In genomic region chr1:16440150-16440479, GRCh38 we compare ENCODE assay signal across 8 cellular contexts. TPM values are rescaled to one million over a fixed set of nuclear protein-coding genes. Genes with fewer than 3 reads are reported as not detected.
DNase-seq lines count a peak whose midpoint lies in the region; ATAC-seq, FAIRE-seq and TF ChIP-seq lines count a peak whose summit lies in the region.

No MANE protein-coding gene starts in this region.

- peaks cover 46% of the 10 kb centered on the region for H3K4me1 Mint-ChIP-seq in activated CD4-positive, alpha-beta memory T cell treated with anti-CD3 and anti-CD28 coated beads, Interleukin-2, amount 10 ng/mL, durations not matched to agents 7 days and 5 days

- no peak for DNase-seq in activated CD4-positive, alpha-beta memory T cell treated with anti-CD3 and anti-CD28 coated beads, Interleukin-2, amount 10 ng/mL, durations not matched to agents 7 days and 5 days
- DNase-seq in iPS DF 4.7 (ENCODE audit: extremely low read depth, low spot score): peak; percentile 9
- DNase-seq in suprapubic skin (ENCODE audit: low spot score in 2 of 2): no peak
- DNase-seq in NCI-H2227 (lab: John Stamatoyannopoulos, UW; ENCODE audit: unreplicated experiment): no peak
- DNase-seq in urothelium cell line (ENCODE audit: low spot score): no peak

- FAIRE-seq in urothelium cell line (lab: Jason Lieb, UNC): no peak

- H3K27me3 ChIP-seq in suprapubic skin: no peaks in the 10 kb centered on the region

- ATAC-seq in GM18498 (IDR thresholded peaks at IDR 0.05; ENCODE audit: unreplicated experiment) (peak; percentile 15), HG02763 (IDR thresholded peaks at IDR 0.05; ENCODE audit: unreplicated experiment) (peak; percentile 7), HG02798 (IDR thresholded peaks at IDR 0.05; ENCODE audit: poor library complexity, unreplicated experiment) (no peak)

- POLR2A ChIA-PET in activated CD4-positive, alpha-beta memory T cell treated with anti-CD3 and anti-CD28 coated beads, Interleukin-2, amount 10 ng/mL, durations not matched to agents 7 days and 5 days (lab: Charles Lee): interaction anchor here (1.0 to 3.9 kb wide), 18 partner anchors 9 to 606 kb away, joined by 3 to 36 read pairs (median 6); partner anchors contain the start of genes FBXO42, RNU1-1 and SZRD1

- no peaks in the 10 kb centered on the region for H3K9me3 ChIP-seq in suprapubic skin

- no peak overlapping the region for H3K27ac ChIP-seq in suprapubic skin

- TF ChIP-seq CTCF in suprapubic skin (IDR thresholded peaks at IDR 0.05): no peak

- peaks cover 43% of the 10 kb centered on the region for H3K4me1 ChIP-seq in suprapubic skin

- CTCF ChIA-PET in activated CD4-positive, alpha-beta memory T cell treated with anti-CD3 and anti-CD28 coated beads, Interleukin-2, amount 10 ng/mL, durations not matched to agents 7 days and 5 days (lab: Charles Lee): interaction anchor here (0.6 to 3.3 kb wide), 13 partner anchors 8 to 268 kb away, joined by 3 to 15 read pairs (median 5); no protein-coding TSS in a partner anchor

- 43% methylated on average over 4 of the region's 7 CpGs for WGBS in suprapubic skin

- H3K27ac Mint-ChIP-seq in activated CD4-positive, alpha-beta memory T cell treated with anti-CD3 and anti-CD28 coated beads, Interleukin-2, amount 10 ng/mL, durations not matched to agents 7 days and 5 days: peak overlapping the region; percentile 88

- no peak for TF ChIP-seq EP300 in suprapubic skin (IDR thresholded peaks at IDR 0.05)

- H3K36me3 ChIP-seq in suprapubic skin: peaks cover 17% of the 10 kb centered on the region

- H3K4me3 Mint-ChIP-seq in activated CD4-positive, alpha-beta memory T cell treated with anti-CD3 and anti-CD28 coated beads, Interleukin-2, amount 10 ng/mL, durations not matched to agents 7 days and 5 days: peak overlapping the region; percentile 91

- H3K27me3 Mint-ChIP-seq in activated CD4-positive, alpha-beta memory T cell treated with anti-CD3 and anti-CD28 coated beads, Interleukin-2, amount 10 ng/mL, durations not matched to agents 7 days and 5 days: no peaks in the 10 kb centered on the region

- TF ChIP-seq POLR2A in suprapubic skin (IDR thresholded peaks at IDR 0.05): no peak

- H3K9me3 Mint-ChIP-seq in activated CD4-positive, alpha-beta memory T cell treated with anti-CD3 and anti-CD28 coated beads, Interleukin-2, amount 10 ng/mL, durations not matched to agents 7 days and 5 days: no peaks in the 10 kb centered on the region

- peaks cover 34% of the 10 kb centered on the region for H3K36me3 Mint-ChIP-seq in activated CD4-positive, alpha-beta memory T cell treated with anti-CD3 and anti-CD28 coated beads, Interleukin-2, amount 10 ng/mL, durations not matched to agents 7 days and 5 days (ENCODE audit: low read depth)

- H3K4me3 ChIP-seq in suprapubic skin: peak overlapping the region; percentile 88

RNA-seq across cellular contexts. Expression of gene NECAP2, which starts 0.4 kb away (rescaled TPM):
- 100 to 1,000 TPM; 123 to 132 TPM for total RNA-seq in activated CD4-positive, alpha-beta memory T cell treated with anti-CD3 and anti-CD28 coated beads, Interleukin-2, amount 10 ng/mL, durations not matched to agents 7 days and 5 days
- total RNA-seq in suprapubic skin: 100 to 1,000 TPM in 1 of 4 donors, 10 to 100 TPM in 3; 71.4 to 100 (median 80.6) TPM

RNA-seq across cellular contexts. Expression of gene SPATA21, which starts 2.9 kb away (rescaled TPM):
- under 1 TPM in 1 of 2 experiments, not detected in 1; 0.05 TPM for total RNA-seq in activated CD4-positive, alpha-beta memory T cell treated with anti-CD3 and anti-CD28 coated beads, Interleukin-2, amount 10 ng/mL, durations not matched to agents 7 days and 5 days
- total RNA-seq in suprapubic skin: not detected
